ENCODE assay signal across 15 cellular contexts in the genomic region with DNA sequence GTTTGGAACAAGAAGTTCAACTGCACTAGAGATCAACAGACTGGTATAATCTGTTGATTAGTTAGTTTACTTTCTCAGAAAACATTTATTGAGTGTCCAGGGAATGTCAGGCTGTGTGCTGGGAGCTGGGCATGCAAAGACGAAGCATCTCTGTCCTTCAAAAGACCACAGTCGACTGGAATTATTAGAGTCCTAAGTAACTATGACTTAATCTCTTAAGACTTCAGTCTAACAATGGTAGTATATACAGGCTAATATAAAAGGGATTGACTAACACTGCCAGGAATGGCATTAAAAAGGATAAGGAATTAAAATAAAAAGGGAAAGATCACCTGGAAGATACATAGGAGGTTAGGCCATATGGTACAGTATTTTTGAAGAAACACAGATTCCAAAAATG.
"Had no signal": no experiment of that assay in that cellular context is flagged by ENCODE, and none has a peak within 500 bp of the region (broad histone marks: within the 10 kb centered on the region; RNA-seq: fewer than 3 reads in every experiment).

No MANE protein-coding gene starts in this region.

- H3K36me3 Mint-ChIP-seq: activated naive CD8-positive, alpha-beta T cell treated with anti-CD3 and anti-CD28 coated beads for 36 hours had no signal

- H3K27ac ChIP-seq: breast epithelium, tibial nerve had no signal

- H3K4me3 ChIP-seq: breast epithelium, tibial nerve had no signal

- H3K9me3 ChIP-seq: breast epithelium, tibial nerve had no signal

- H3K36me3 ChIP-seq: breast epithelium had no signal

- H3K27me3 Mint-ChIP-seq: activated CD4-positive, alpha-beta T cell treated with anti-CD3 and anti-CD28 coated beads for 36 hours; activated CD8-positive, alpha-beta T cell treated with anti-CD3 and anti-CD28 coated beads for 36 hours; activated naive CD8-positive, alpha-beta T cell treated with anti-CD3 and anti-CD28 coated beads for 36 hours; activated T-helper 17 cell treated with anti-CD3 and anti-CD28 coated beads, Interleukin-2, amount 50 U/mL, for 72 hours; progenitor cell of endocrine pancreas; stimulated activated naive CD8-positive, alpha-beta T cell treated with anti-CD3 and anti-CD28 coated beads, Interleukin-15, Interleukin-2, amounts not matched to agents 100 ng/mL and 50 ng/mL, for 24 hours had no signal

- DNase-seq: activated CD4-positive, alpha-beta T cell treated with anti-CD3 and anti-CD28 coated beads for 36 hours; activated CD8-positive, alpha-beta T cell treated with anti-CD3 and anti-CD28 coated beads for 36 hours; activated naive CD4-positive, alpha-beta T cell; activated naive CD8-positive, alpha-beta T cell treated with anti-CD3 and anti-CD28 coated beads for 36 hours; activated T-cell treated with anti-CD3 and anti-CD28 coated beads, Interleukin-2, amount 50 U/mL, for 1 hour; amygdala; cortex of kidney; occipital lobe had no signal

- H3K27ac Mint-ChIP-seq: activated CD4-positive, alpha-beta T cell treated with anti-CD3 and anti-CD28 coated beads for 36 hours; activated CD8-positive, alpha-beta T cell treated with anti-CD3 and anti-CD28 coated beads for 36 hours; activated naive CD8-positive, alpha-beta T cell treated with anti-CD3 and anti-CD28 coated beads for 36 hours; activated T-helper 17 cell treated with anti-CD3 and anti-CD28 coated beads, Interleukin-2, amount 50 U/mL, for 72 hours; progenitor cell of endocrine pancreas; stimulated activated naive CD8-positive, alpha-beta T cell treated with anti-CD3 and anti-CD28 coated beads, Interleukin-15, Interleukin-2, amounts not matched to agents 100 ng/mL and 50 ng/mL, for 24 hours; T-helper 2 cell treated with Interferon-gamma antibody and Interleukin-4, amounts not matched to agents 5 μg/mL and 100 μg/mL, for 36 hours; WTC11 had no signal

- H3K27me3 ChIP-seq: breast epithelium, tibial nerve had no signal

- H3K4me1 ChIP-seq: breast epithelium, tibial nerve had no signal

- H3K4me3 Mint-ChIP-seq: activated CD4-positive, alpha-beta T cell treated with anti-CD3 and anti-CD28 coated beads for 36 hours; activated CD8-positive, alpha-beta T cell treated with anti-CD3 and anti-CD28 coated beads for 36 hours; activated naive CD8-positive, alpha-beta T cell treated with anti-CD3 and anti-CD28 coated beads for 36 hours; activated T-helper 17 cell treated with anti-CD3 and anti-CD28 coated beads, Interleukin-2, amount 50 U/mL, for 72 hours; stimulated activated naive CD8-positive, alpha-beta T cell treated with anti-CD3 and anti-CD28 coated beads, Interleukin-15, Interleukin-2, amounts not matched to agents 100 ng/mL and 50 ng/mL, for 24 hours; T-helper 2 cell treated with Interferon-gamma antibody and Interleukin-4, amounts not matched to agents 5 μg/mL and 100 μg/mL, for 36 hours; WTC11 had no signal

- H3K4me1 Mint-ChIP-seq: activated CD4-positive, alpha-beta T cell treated with anti-CD3 and anti-CD28 coated beads for 36 hours; activated naive CD8-positive, alpha-beta T cell treated with anti-CD3 and anti-CD28 coated beads for 36 hours; activated T-helper 17 cell treated with anti-CD3 and anti-CD28 coated beads, Interleukin-2, amount 50 U/mL, for 72 hours; WTC11 had no signal

- H3K9me3 Mint-ChIP-seq: activated naive CD8-positive, alpha-beta T cell treated with anti-CD3 and anti-CD28 coated beads for 36 hours; activated T-helper 17 cell treated with anti-CD3 and anti-CD28 coated beads, Interleukin-2, amount 50 U/mL, for 72 hours; T-helper 2 cell treated with Interferon-gamma antibody and Interleukin-4, amounts not matched to agents 5 μg/mL and 100 μg/mL, for 36 hours; WTC11 had no signal
